In genomic region chr2:235550378-235550760, GRCh38 we compare ENCODE assay signal across 2 cellular contexts.
TF ChIP-seq lines count a peak whose summit lies in the region.

No MANE protein-coding gene starts in this region.

TF ChIP-seq in WTC11, 78 proteins besides CTCF, POLR2A, EP300 and RAD21:
- no peak for TF ChIP-seq ELF4 (CRISPR knock-in tag; IDR thresholded peaks at IDR 0.05; ENCODE audit: low read depth)
- TF ChIP-seq, protein P1, sequence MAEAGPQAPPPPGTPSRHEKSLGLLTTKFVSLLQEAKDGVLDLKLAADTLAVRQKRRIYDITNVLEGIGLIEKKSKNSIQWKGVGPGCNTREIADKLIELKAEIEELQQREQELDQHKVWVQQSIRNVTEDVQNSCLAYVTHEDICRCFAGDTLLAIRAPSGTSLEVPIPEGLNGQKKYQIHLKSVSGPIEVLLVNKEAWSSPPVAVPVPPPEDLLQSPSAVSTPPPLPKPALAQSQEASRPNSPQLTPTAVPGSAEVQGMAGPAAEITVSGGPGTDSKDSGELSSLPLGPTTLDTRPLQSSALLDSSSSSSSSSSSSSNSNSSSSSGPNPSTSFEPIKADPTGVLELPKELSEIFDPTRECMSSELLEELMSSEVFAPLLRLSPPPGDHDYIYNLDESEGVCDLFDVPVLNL (CRISPR knock-in tag; IDR thresholded peaks at IDR 0.05; ENCODE audit: borderline replicate concordance, low read depth), result no peak
- no peak for TF ChIP-seq FOXJ3 (CRISPR knock-in tag; IDR thresholded peaks at IDR 0.05; ENCODE audit: borderline replicate concordance)
- TF ChIP-seq ZNF219 (CRISPR knock-in tag; IDR thresholded peaks at IDR 0.05; ENCODE audit: borderline replicate concordance), result no peak
- TF ChIP-seq, protein P2, sequence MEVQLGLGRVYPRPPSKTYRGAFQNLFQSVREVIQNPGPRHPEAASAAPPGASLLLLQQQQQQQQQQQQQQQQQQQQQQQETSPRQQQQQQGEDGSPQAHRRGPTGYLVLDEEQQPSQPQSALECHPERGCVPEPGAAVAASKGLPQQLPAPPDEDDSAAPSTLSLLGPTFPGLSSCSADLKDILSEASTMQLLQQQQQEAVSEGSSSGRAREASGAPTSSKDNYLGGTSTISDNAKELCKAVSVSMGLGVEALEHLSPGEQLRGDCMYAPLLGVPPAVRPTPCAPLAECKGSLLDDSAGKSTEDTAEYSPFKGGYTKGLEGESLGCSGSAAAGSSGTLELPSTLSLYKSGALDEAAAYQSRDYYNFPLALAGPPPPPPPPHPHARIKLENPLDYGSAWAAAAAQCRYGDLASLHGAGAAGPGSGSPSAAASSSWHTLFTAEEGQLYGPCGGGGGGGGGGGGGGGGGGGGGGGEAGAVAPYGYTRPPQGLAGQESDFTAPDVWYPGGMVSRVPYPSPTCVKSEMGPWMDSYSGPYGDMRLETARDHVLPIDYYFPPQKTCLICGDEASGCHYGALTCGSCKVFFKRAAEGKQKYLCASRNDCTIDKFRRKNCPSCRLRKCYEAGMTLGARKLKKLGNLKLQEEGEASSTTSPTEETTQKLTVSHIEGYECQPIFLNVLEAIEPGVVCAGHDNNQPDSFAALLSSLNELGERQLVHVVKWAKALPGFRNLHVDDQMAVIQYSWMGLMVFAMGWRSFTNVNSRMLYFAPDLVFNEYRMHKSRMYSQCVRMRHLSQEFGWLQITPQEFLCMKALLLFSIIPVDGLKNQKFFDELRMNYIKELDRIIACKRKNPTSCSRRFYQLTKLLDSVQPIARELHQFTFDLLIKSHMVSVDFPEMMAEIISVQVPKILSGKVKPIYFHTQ (CRISPR knock-in tag; IDR thresholded peaks at IDR 0.05), result no peak
- no peak for TF ChIP-seq PREB (CRISPR knock-in tag; IDR thresholded peaks at IDR 0.05; ENCODE audit: borderline replicate concordance)
- TF ChIP-seq PRDM15 (CRISPR knock-in tag; IDR thresholded peaks at IDR 0.05), result 0 out of 2 replicates have a peak, but pooled peaks have one; percentile 13

TF ChIP-seq in H1, 55 proteins besides CTCF, POLR2A, EP300 and RAD21:
- no peak for TF ChIP-seq TBP (IDR thresholded peaks at IDR 0.05; ENCODE audit: low read depth, low read length)
- TF ChIP-seq CBX5 (IDR thresholded peaks at IDR 0.05; ENCODE audit: low read depth, low read length), result no peak
- TF ChIP-seq TAF1 (IDR thresholded peaks at IDR 0.05; ENCODE audit: low read depth, low read length), result no peak
- no peak for TF ChIP-seq CTBP2 (IDR thresholded peaks at IDR 0.05; ENCODE audit: borderline replicate concordance, insufficient read depth, insufficient read length, low read length)
- TF ChIP-seq, protein P3, sequence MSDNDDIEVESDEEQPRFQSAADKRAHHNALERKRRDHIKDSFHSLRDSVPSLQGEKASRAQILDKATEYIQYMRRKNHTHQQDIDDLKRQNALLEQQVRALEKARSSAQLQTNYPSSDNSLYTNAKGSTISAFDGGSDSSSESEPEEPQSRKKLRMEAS (IDR thresholded peaks at IDR 0.05), result no peak
- TF ChIP-seq FOSL1 (IDR thresholded peaks at IDR 0.05; ENCODE audit: insufficient read depth, low read depth, low read length), result no peak
- no peak for TF ChIP-seq ZNF274 (IDR thresholded peaks at IDR 0.05; ENCODE audit: borderline replicate concordance, extremely low read depth, low read length)
- no peak for TF ChIP-seq GTF2F1 (IDR thresholded peaks at IDR 0.05; ENCODE audit: borderline replicate concordance, low read depth, low read length)
- no peak for TF ChIP-seq YY1 (IDR thresholded peaks at IDR 0.05; ENCODE audit: low read depth, low read length)
- TF ChIP-seq RBBP5 (IDR thresholded peaks at IDR 0.05; ENCODE audit: borderline replicate concordance, low read depth, low read length), result no peak
- no peak for TF ChIP-seq SP4 (IDR thresholded peaks at IDR 0.05; ENCODE audit: low read length)
- TF ChIP-seq, protein P4, sequence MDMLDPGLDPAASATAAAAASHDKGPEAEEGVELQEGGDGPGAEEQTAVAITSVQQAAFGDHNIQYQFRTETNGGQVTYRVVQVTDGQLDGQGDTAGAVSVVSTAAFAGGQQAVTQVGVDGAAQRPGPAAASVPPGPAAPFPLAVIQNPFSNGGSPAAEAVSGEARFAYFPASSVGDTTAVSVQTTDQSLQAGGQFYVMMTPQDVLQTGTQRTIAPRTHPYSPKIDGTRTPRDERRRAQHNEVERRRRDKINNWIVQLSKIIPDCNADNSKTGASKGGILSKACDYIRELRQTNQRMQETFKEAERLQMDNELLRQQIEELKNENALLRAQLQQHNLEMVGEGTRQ (IDR thresholded peaks at IDR 0.05; ENCODE audit: low read length), result no peak
- no peak for TF ChIP-seq MAFK (IDR thresholded peaks at IDR 0.05; ENCODE audit: low read depth, low read length)
- no peak for TF ChIP-seq GABPA (IDR thresholded peaks at IDR 0.05; ENCODE audit: borderline replicate concordance, insufficient read depth, low read length)
